ENCODE assay signal across 22 cellular contexts in genomic region chr17:51765558-51766145, GRCh38.
DNase-seq lines count a peak whose midpoint lies in the region; ATAC-seq lines count a peak whose summit lies in the region.
"Had no signal": no experiment of that assay in that cellular context is flagged by ENCODE, and none has a peak within 500 bp of the region (broad histone marks: within the 10 kb centered on the region; RNA-seq: fewer than 3 reads in every experiment).

No MANE protein-coding gene starts in this region.

- no peaks in the 10 kb centered on the region for H3K9me3 Mint-ChIP-seq in activated naive CD4-positive, alpha-beta T cell treated with anti-CD3 and anti-CD28 coated beads, Interleukin-2, amount 50 U/mL, for 72 hours
- H3K9me3 Mint-ChIP-seq: CD14-positive monocyte; CD8-positive, alpha-beta memory T cell; T-helper 1 cell treated with Interleukin-12 subunit alpha and Interleukin-12 subunit beta and Interleukin-4 antibody, amounts not matched to agents 30 μg/mL and 1 μg/mL, for 36 hours had no signal

- no peak for ATAC-seq in activated naive CD4-positive, alpha-beta T cell treated with anti-CD3 and anti-CD28 coated beads, Interleukin-2, amount 50 U/mL, for 72 hours
- no peak for ATAC-seq in HG02759 (IDR thresholded peaks at IDR 0.05; ENCODE audit: unreplicated experiment)
- ATAC-seq: Panc1 had no signal

- H3K36me3 Mint-ChIP-seq in activated naive CD4-positive, alpha-beta T cell treated with anti-CD3 and anti-CD28 coated beads, Interleukin-2, amount 50 U/mL, for 72 hours = no peaks in the 10 kb centered on the region
- H3K36me3 Mint-ChIP-seq: CD14-positive monocyte; CD8-positive, alpha-beta memory T cell had no signal

- no peak overlapping the region for H3K27ac Mint-ChIP-seq in activated naive CD4-positive, alpha-beta T cell treated with anti-CD3 and anti-CD28 coated beads, Interleukin-2, amount 50 U/mL, for 72 hours
- H3K27ac Mint-ChIP-seq: B cell; CD14-positive monocyte; CD8-positive, alpha-beta memory T cell; T-helper 1 cell treated with Interleukin-12 subunit alpha and Interleukin-12 subunit beta and Interleukin-4 antibody, amounts not matched to agents 30 μg/mL and 1 μg/mL, for 36 hours had no signal

- peak; percentile 53 for DNase-seq in NCI-H1092 treated with DMSO at 0.1 percent for 48 hours (lab: John Stamatoyannopoulos, UW)
- DNase-seq in NCI-H1092 (lab: John Stamatoyannopoulos, UW) = no peak
- peak; percentile 45 for DNase-seq in NCI-H2227 treated with DMSO at 0.1 percent for 48 hours (lab: John Stamatoyannopoulos, UW)
- peak; percentile 65 for DNase-seq in cerebellar cortex (ENCODE audit: low spot score)
- no peak for DNase-seq in activated naive CD4-positive, alpha-beta T cell treated with anti-CD3 and anti-CD28 coated beads, Interleukin-2, amount 50 U/mL, for 72 hours (ENCODE audit: low spot score in 2 of 2)
- no peak for DNase-seq in NCI-H69 (lab: John Stamatoyannopoulos, UW)
- DNase-seq in NCI-H2171 treated with DMSO at 0.1 percent for 48 hours (lab: John Stamatoyannopoulos, UW) = no peak
- DNase-seq: CD8-positive, alpha-beta memory T cell; DMS153; KBM-7; MG63; NCI-H1417; NCI-H187; NCI-H226; NCI-H510A treated with DMSO at 0.1 percent for 48 hours; NCI-H82; SHP77 treated with DMSO at 0.1 percent for 48 hours had no signal

Comparison
In these comparisons a context has a peak if more than half of its experiments do, and no peak if none do; other contexts are left out.
1. DNase-seq: peak in NCI-H1092 treated with DMSO at 0.1 percent for 48 hours (single experiment), NCI-H2227 treated with DMSO at 0.1 percent for 48 hours (single experiment) and cerebellar cortex (single experiment); none in NCI-H1092 (single experiment), activated naive CD4-positive, alpha-beta T cell treated with anti-CD3 and anti-CD28 coated beads, Interleukin-2, amount 50 U/mL, for 72 hours (0 of 2), NCI-H69 (single experiment) and NCI-H2171 treated with DMSO at 0.1 percent for 48 hours (single experiment).